Comparison of ENCODE assay signal across 9 cellular contexts in genomic region chr6:109092074-109092473, GRCh38. TPM values are rescaled to one million over a fixed set of nuclear protein-coding genes. Genes with fewer than 3 reads are reported as not detected.
DNase-seq lines count a peak whose midpoint lies in the region; ATAC-seq and TF ChIP-seq lines count a peak whose summit lies in the region.
"Had no signal": no experiment of that assay in that cellular context is flagged by ENCODE, and none has a peak within 500 bp of the region (broad histone marks: within the 10 kb centered on the region; RNA-seq: fewer than 3 reads in every experiment).

No MANE protein-coding gene starts in this region.

- H3K27me3 ChIP-seq in heart left ventricle (no peaks in the 10 kb centered on the region), breast epithelium (no peaks in the 10 kb centered on the region), mucosa of stomach (ENCODE audit: control insufficient read depth, insufficient read depth, low read length) (no peaks in the 10 kb centered on the region), upper lobe of right lung (no peaks in the 10 kb centered on the region)

- no peak for TF ChIP-seq CTCF in heart left ventricle (IDR thresholded peaks at IDR 0.05)
- TF ChIP-seq CTCF in breast epithelium (IDR thresholded peaks at IDR 0.05): no peak
- TF ChIP-seq CTCF in upper lobe of right lung (IDR thresholded peaks at IDR 0.05): no peak

- H3K36me3 ChIP-seq in heart left ventricle (no peaks in the 10 kb centered on the region), breast epithelium (no peaks in the 10 kb centered on the region), mucosa of stomach (ENCODE audit: control insufficient read depth, insufficient read depth, low read length) (no peaks in the 10 kb centered on the region), upper lobe of right lung (peaks cover 3% of the 10 kb centered on the region)

- TF ChIP-seq POLR2A in heart left ventricle (IDR thresholded peaks at IDR 0.05): no peak
- TF ChIP-seq POLR2A in breast epithelium (IDR thresholded peaks at IDR 0.05): no peak

- peaks cover 0 to 72% (median 48%) of the 10 kb centered on the region in 12 donors for H3K4me1 ChIP-seq in heart left ventricle
- peaks cover 0 to 6% of the 10 kb centered on the region in 2 donors for H3K4me1 ChIP-seq in breast epithelium
- no peaks in the 10 kb centered on the region for H3K4me1 ChIP-seq in mucosa of stomach (ENCODE audit: control insufficient read depth, insufficient read depth, low read length)
- H3K4me1 ChIP-seq in upper lobe of right lung: peaks cover 23% of the 10 kb centered on the region

- no peak for DNase-seq in heart left ventricle
- DNase-seq in Right ventricle myocardium inferior (ENCODE audit: missing footprints): no peak
- DNase-seq in breast epithelium (ENCODE audit: low spot score in 2 of 2): no peak
- DNase-seq in upper lobe of right lung: no peak
- DNase-seq in stimulated activated CD4-positive, alpha-beta T cell treated with anti-CD3 and anti-CD28 coated beads, Interleukin-12 subunit alpha, Interleukin-12 subunit beta, amount 100 ng/mL, for 4 hours: no peak
- DNase-seq in nucleus accumbens (lab: John Stamatoyannopoulos, UW): no peak
- no peak for DNase-seq in NCI-H2081 (lab: John Stamatoyannopoulos, UW)
- DNase-seq: COR-L47 had no signal

- H3K9me3 ChIP-seq in heart left ventricle: no peaks in the 10 kb centered on the region
- no peaks in the 10 kb centered on the region for H3K9me3 ChIP-seq in breast epithelium
- no peaks in the 10 kb centered on the region for H3K9me3 ChIP-seq in mucosa of stomach (ENCODE audit: control insufficient read depth, low read length)
- H3K9me3 ChIP-seq in upper lobe of right lung: no peaks in the 10 kb centered on the region

- peak overlapping the region; percentile 74 for H3K9ac ChIP-seq in mucosa of stomach (ENCODE audit: low read length)

- intact Hi-C loops in heart left ventricle (cut with DNase I): loop anchor here in 2 of 10 donors (10.0 kb wide), 1 partner anchor 293 kb away; the partner anchor contains the start of gene CD164 (in 2 of the 2)
- intact Hi-C loops in Right ventricle myocardium inferior (cut with DNase I): loop anchor here (5.0 kb wide), 1 partner anchor 195 kb away; no protein-coding TSS in a partner anchor
- intact Hi-C loops in breast epithelium (cut with DNase I; ENCODE audit: low total_unique reads): no loop called here
- intact Hi-C loops in upper lobe of right lung (cut with DNase I): no loop called here

- WGBS in heart left ventricle, 4 donors: 5 to 18% (median 11%) methylated on average over 1 of the region's 1 CpG

- H3K27ac ChIP-seq in heart left ventricle: peak overlapping the region; percentile 3 to 100 (median 98)
- H3K27ac ChIP-seq in breast epithelium: no peak overlapping the region
- H3K27ac ChIP-seq in upper lobe of right lung: no peak overlapping the region

- no peak for ATAC-seq in heart left ventricle
- ATAC-seq in Right ventricle myocardium inferior: no peak
- ATAC-seq in upper lobe of right lung: no peak

- H3K4me3 ChIP-seq in heart left ventricle (peak overlapping the region; percentile 6 to 88 (median 66)), breast epithelium (peak overlapping the region; percentile 66 to 78 (median 73)), mucosa of stomach (ENCODE audit: low read length) (no peak overlapping the region), upper lobe of right lung (peak overlapping the region; percentile 77)

RNA-seq across cellular contexts. Expression of gene SESN1, which starts 2.6 kb away (rescaled TPM):
- 10 to 100 TPM; 30.2 to 63.2 (median 42.7) TPM for total RNA-seq in heart left ventricle
- 10 to 100 TPM; 22.5 to 32.5 TPM for polyA plus RNA-seq in heart left ventricle
- total RNA-seq in Right ventricle myocardium inferior: 60.2 TPM
- total RNA-seq in breast epithelium: 100 to 1,000 TPM in 2 of 3 donors, 10 to 100 TPM in 1; 70.8 to 141 (median 108) TPM
- 36.9 TPM for total RNA-seq in upper lobe of right lung

RNA-seq across cellular contexts. Expression of gene CEP57L1, which starts 3.2 kb away (rescaled TPM):
- total RNA-seq in heart left ventricle: 10 to 100 TPM in 5 of 9 donors, 1 to 10 TPM in 4; 5.9 to 13.8 (median 10.3) TPM
- 1 to 10 TPM; 6.9 to 7.9 TPM for polyA plus RNA-seq in heart left ventricle
- total RNA-seq in Right ventricle myocardium inferior: 7.7 TPM
- 10 to 100 TPM; 14.1 to 23.7 (median 19.8) TPM for total RNA-seq in breast epithelium
- 9.7 TPM for total RNA-seq in upper lobe of right lung

Comparison
In these comparisons a context has a peak if more than half of its experiments do, and no peak if none do; other contexts are left out.
1. H3K27ac ChIP-seq: peak in heart left ventricle (12 of 12); none in breast epithelium (0 of 2) and upper lobe of right lung (single experiment).